Comparison of ENCODE assay signal across 8 cellular contexts in the genomic region with DNA sequence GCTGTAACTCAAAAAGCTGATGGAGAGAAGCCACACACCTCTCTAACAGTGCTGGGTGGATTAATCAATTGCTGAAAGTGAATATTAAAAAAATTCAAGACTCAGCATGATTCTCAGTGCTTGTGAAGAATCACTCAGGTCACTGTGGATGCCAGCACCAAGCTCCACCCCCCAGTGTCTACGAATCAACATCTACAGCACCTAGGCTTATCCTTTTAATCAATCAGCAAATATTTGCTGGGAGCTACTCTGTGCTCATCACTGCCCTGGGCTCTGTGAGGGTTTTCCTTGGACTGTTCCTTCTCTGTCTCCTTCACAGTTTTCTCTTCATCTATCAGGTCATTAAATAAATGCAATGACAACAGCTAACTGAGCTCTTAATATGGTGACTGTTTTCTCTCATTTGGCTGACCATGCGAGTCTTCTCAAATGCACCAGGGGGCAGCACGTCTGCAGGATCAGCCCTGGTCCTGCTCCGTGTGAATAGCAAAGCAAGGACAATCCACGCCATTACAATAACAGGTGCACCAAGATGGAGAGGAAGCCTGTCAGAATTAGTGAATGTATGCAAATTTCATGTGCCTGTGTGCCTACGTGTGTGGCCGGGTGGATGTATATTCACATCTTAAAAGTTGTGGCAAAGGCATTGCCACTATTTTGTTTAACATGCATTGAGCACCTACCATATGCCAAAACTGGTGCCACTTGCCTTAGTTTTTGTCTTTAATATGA. TPM values are rescaled to one million over a fixed set of nuclear protein-coding genes. Genes with fewer than 3 reads are reported as not detected.
DNase-seq lines count a peak whose midpoint lies in the region; ATAC-seq and TF ChIP-seq lines count a peak whose summit lies in the region.

No MANE protein-coding gene starts in this region.

- no peaks in the 10 kb centered on the region for H3K4me1 ChIP-seq in vagina

- no peaks in the 10 kb centered on the region for H4K20me1 ChIP-seq in neural cell (ENCODE audit: insufficient read depth)

- no peak for TF ChIP-seq POLR2A in vagina (IDR thresholded peaks at IDR 0.05)

- TF ChIP-seq RAD21 in neural cell (conservative IDR thresholded peaks at IDR 0.05): peak; percentile 77

- H3K27ac ChIP-seq in neural cell (ENCODE audit: low read length): no peak overlapping the region
- no peak overlapping the region for H3K27ac ChIP-seq in vagina

- no peaks in the 10 kb centered on the region for H3F3A ChIP-seq in neural cell (ENCODE audit: insufficient read depth, low read length, poor library complexity, severe bottlenecking)

- H3K9me3 ChIP-seq in neural cell (ENCODE audit: low read length) (no peaks in the 10 kb centered on the region), vagina (no peaks in the 10 kb centered on the region)

- H3K79me2 ChIP-seq in neural cell (replicated peaks; ENCODE audit: insufficient read depth, low read length): no peaks in the 10 kb centered on the region

- H3K4me3 ChIP-seq in neural cell (ENCODE audit: low read length) (no peak overlapping the region), vagina (no peak overlapping the region)

- TF ChIP-seq EP300 in neural cell (conservative IDR thresholded peaks at IDR 0.05; ENCODE audit: poor library complexity, severe bottlenecking): no peak

- no peak overlapping the region for H3K9ac ChIP-seq in neural cell (ENCODE audit: low read length)

- no peaks in the 10 kb centered on the region for H3K9me2 ChIP-seq in neural cell (ENCODE audit: insufficient read depth, low read length)

- H3K27me3 ChIP-seq in neural cell (ENCODE audit: insufficient read depth, low read depth, low read length) (no peaks in the 10 kb centered on the region), vagina (no peaks in the 10 kb centered on the region)

- no peak overlapping the region for H3K4me2 ChIP-seq in neural cell (ENCODE audit: low read length)

- ATAC-seq in GM19043 (IDR thresholded peaks at IDR 0.05; ENCODE audit: low read depth, unreplicated experiment) (peak; percentile 84), HG03342 (IDR thresholded peaks at IDR 0.05; ENCODE audit: unreplicated experiment) (peak; percentile 94)

- DNase-seq in CMK (ENCODE audit: low read depth) (peak; percentile 21), NCI-H226 (peak; percentile 8), fibroblast of gingiva (ENCODE audit: low read depth) (peak; percentile 45), vagina (ENCODE audit: extremely low spot score in 2 of 2) (no peak)
- DNase-seq in activated CD4-positive, alpha-beta T cell treated with anti-CD3 and anti-CD28 coated beads for 48 hours: peak; percentile 68

- H3K36me3 ChIP-seq in neural cell (ENCODE audit: insufficient read depth, low read length) (no peaks in the 10 kb centered on the region), vagina (no peaks in the 10 kb centered on the region)

- TF ChIP-seq CTCF in neural cell (IDR thresholded peaks at IDR 0.05; ENCODE audit: poor library complexity, severe bottlenecking) (peak; percentile 73), vagina (IDR thresholded peaks at IDR 0.05) (peak in 2 of 3 experiments; percentile 28 to 50)

- intact Hi-C loops in vagina (cut with DNase I): loop anchor here (10.0 kb wide), 1 partner anchor 159 kb away; no protein-coding TSS in a partner anchor

- no peak overlapping the region for H2AFZ ChIP-seq in neural cell (ENCODE audit: low read depth, low read length)

TF ChIP-seq in neural cell, 6 proteins besides CTCF, POLR2A, EP300 and RAD21:
- TF ChIP-seq EZH2 (IDR thresholded peaks at IDR 0.05; ENCODE audit: borderline replicate concordance, insufficient read depth, low read length, poor library complexity, severe bottlenecking) (no peak), SMC3 (conservative IDR thresholded peaks at IDR 0.05; ENCODE audit: poor library complexity) (peak; percentile 80)

RNA-seq across cellular contexts. Expression of gene C13orf42, which starts 14.6 kb away (rescaled TPM):
- polyA plus RNA-seq in neural cell: not detected in 2 replicates
- not detected in 2 replicates for polyA minus RNA-seq in neural cell
- total RNA-seq in vagina: not detected

Comparison
In these comparisons a context has a peak if more than half of its experiments do, and no peak if none do; other contexts are left out.
1. DNase-seq: peak in CMK (single experiment), NCI-H226 (single experiment), activated CD4-positive, alpha-beta T cell treated with anti-CD3 and anti-CD28 coated beads for 48 hours (single experiment) and fibroblast of gingiva (single experiment); none in vagina (0 of 2).